ENCODE assay signal across 8 cellular contexts in the genomic region with DNA sequence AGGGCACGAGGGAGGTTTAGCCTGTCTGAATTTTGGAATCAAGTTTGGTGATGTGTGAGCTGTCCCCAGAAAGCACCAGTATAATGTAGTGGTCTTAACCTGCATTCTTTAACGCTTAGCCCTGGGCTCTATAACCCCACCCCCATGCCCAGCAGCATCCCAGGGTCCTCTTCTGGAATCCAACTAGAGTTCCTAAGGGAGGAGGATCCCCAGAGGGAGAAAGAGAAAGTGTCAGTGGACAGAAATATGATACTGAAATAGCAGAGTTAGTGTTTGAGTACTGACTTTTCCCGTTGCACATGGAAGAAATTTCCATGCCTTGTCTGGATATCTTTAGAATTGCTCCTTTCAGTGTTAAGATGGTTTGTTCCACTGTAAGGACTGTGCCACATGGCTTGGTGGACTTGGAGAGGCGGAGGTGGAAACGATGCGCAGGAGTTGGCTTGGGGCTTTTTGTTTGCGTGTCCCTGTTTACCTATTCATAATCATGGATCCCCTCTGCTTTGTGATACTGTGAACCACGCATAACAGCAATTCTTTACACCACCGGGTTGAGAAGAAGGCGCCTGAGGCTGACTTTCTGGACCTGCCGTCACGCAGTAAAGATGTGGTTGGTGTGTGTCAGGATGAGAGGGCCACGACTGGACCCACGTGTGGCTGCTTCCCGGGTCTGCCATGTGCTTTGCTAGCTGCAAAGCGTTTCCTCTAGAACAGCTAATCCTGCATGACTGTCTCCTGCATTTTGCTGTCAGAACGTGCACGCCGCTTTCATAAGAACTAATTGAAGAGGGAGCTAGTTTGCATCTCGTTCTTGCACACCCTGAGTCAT.
DNase-seq lines count a peak whose midpoint lies in the region; ATAC-seq and TF ChIP-seq lines count a peak whose summit lies in the region.

No MANE protein-coding gene starts in this region.

- peak overlapping the region; percentile 55 for H3K4me3 ChIP-seq in fibroblast of mammary gland (ENCODE audit: control insufficient read depth, low read depth, low read length)
- peak overlapping the region; percentile 59 for H3K4me3 ChIP-seq in neuron (ENCODE audit: low read length)
- peak overlapping the region; percentile 81 for H3K4me3 ChIP-seq in thoracic aorta

- DNase-seq in NCI-H524 (lab: John Stamatoyannopoulos, UW), result peak; percentile 34 to 49
- DNase-seq in activated T-cell treated with anti-CD3 and anti-CD28 coated beads for 4 hours, result peak; percentile 7
- DNase-seq in fibroblast of mammary gland (ENCODE audit: low read depth), result peak; percentile 81
- DNase-seq in thoracic aorta (ENCODE audit: low spot score), result no peak
- DNase-seq in DMS 273 treated with DMSO at 0.1 percent for 48 hours (lab: John Stamatoyannopoulos, UW), result no peak

- H3K4me1 ChIP-seq in neuron (ENCODE audit: insufficient read depth, low read length) (peaks cover 36% of the 10 kb centered on the region), thoracic aorta (ENCODE audit: control insufficient read depth in 1 of 2, low read depth in 2 of 2) (peaks cover 9 to 32% of the 10 kb centered on the region in 2 donors)

- TF ChIP-seq CTCF in fibroblast of mammary gland (conservative IDR thresholded peaks at IDR 0.05; ENCODE audit: control insufficient read depth, insufficient read depth, low read depth, low read length), result no peak
- no peak for TF ChIP-seq CTCF in thoracic aorta (IDR thresholded peaks at IDR 0.05)

- H3K27ac ChIP-seq in thoracic aorta, result peak overlapping the region; percentile 70 to 74

- H2AFZ ChIP-seq in neuron (ENCODE audit: low read depth, low read length), result peak overlapping the region; percentile 81

- no peaks in the 10 kb centered on the region for H3K9me3 ChIP-seq in neuron (ENCODE audit: low read length)
- no peaks in the 10 kb centered on the region for H3K9me3 ChIP-seq in thoracic aorta

- H3K36me3 ChIP-seq in neuron (ENCODE audit: insufficient read depth, low read length) (no peaks in the 10 kb centered on the region), thoracic aorta (no peaks in the 10 kb centered on the region)

- no peaks in the 10 kb centered on the region for H3K27me3 ChIP-seq in neuron (ENCODE audit: insufficient read depth, low read length)
- no peaks in the 10 kb centered on the region for H3K27me3 ChIP-seq in thoracic aorta (replicated peaks; ENCODE audit: insufficient read depth)

- ATAC-seq in GM18502 (IDR thresholded peaks at IDR 0.05; ENCODE audit: poor library complexity, unreplicated experiment) (peak; percentile 39), HG02763 (IDR thresholded peaks at IDR 0.05; ENCODE audit: unreplicated experiment) (peak; percentile 41), thoracic aorta (ENCODE audit: insufficient number of reproducible peaks, low FRiP score, low read depth) (peak; percentile 60)

Comparison
In these comparisons a context has a peak if more than half of its experiments do, and no peak if none do; other contexts are left out.
1. DNase-seq: peak in NCI-H524 (2 of 2), activated T-cell treated with anti-CD3 and anti-CD28 coated beads for 4 hours (single experiment) and fibroblast of mammary gland (single experiment); none in thoracic aorta (single experiment) and DMS 273 treated with DMSO at 0.1 percent for 48 hours (single experiment).
2. Peak in every context shown above with its lines, with median percentiles within 50 percentile points of each other: ATAC-seq and H3K4me3 ChIP-seq.